In genomic region chr15:77070500-77071337, GRCh38 we compare ENCODE assay signal across 8 cellular contexts. TPM values are rescaled to one million over a fixed set of nuclear protein-coding genes. Genes with fewer than 3 reads are reported as not detected.
A peak's percentile ranks its signal among the peaks of the same experiment; 100 is the strongest.
DNase-seq lines count a peak whose midpoint lies in the region; ATAC-seq and TF ChIP-seq lines count a peak whose summit lies in the region.

Gene TSPAN3 (minus strand): TSS chr15:77071109. CDS start chr15:77070954, 155 bp downstream.

- H3K36me3 Mint-ChIP-seq in CD14-positive monocyte: no peaks in the 10 kb centered on the region

- peaks cover 0 to 3% (median 0%) of the 10 kb centered on the region in 7 donors for H3K9me3 Mint-ChIP-seq in CD14-positive monocyte

- H3K27ac Mint-ChIP-seq in CD14-positive monocyte: peak within 1 kb of the TSS; percentile 46 to 84 (median 66)

- TF ChIP-seq CTCF in CD14-positive monocyte (IDR thresholded peaks at IDR 0.05): no peak

- H3K4me3 Mint-ChIP-seq in CD14-positive monocyte: peak within 1 kb of the TSS; percentile 82 to 89

- peaks cover 0 to 4% (median 2%) of the 10 kb centered on the region in 3 donors for H3K27me3 Mint-ChIP-seq in CD14-positive monocyte (ENCODE audit: low read depth in 3 of 3)

- peak; percentile 94 for ATAC-seq in GM19397 (IDR thresholded peaks at IDR 0.05; ENCODE audit: unreplicated experiment)
- peak; percentile 84 for ATAC-seq in HG03565 (IDR thresholded peaks at IDR 0.05; ENCODE audit: unreplicated experiment)
- peak; percentile 96 for ATAC-seq in left lobe of liver

- peak; percentile 87 for DNase-seq in CD14-positive monocyte (ENCODE audit: low spot score)
- peak; percentile 68 for DNase-seq in NCI-H748 treated with DMSO at 0.1 percent for 48 hours (lab: John Stamatoyannopoulos, UW)
- peak; percentile 78 to 87 for DNase-seq in activated CD4-positive, alpha-beta T cell treated with anti-CD3 and anti-CD28 coated beads, Interleukin-2, amount 50 U/mL, for 24 hours (ENCODE audit: low read depth in 1 of 2, low spot score in 1 of 2)
- peak; percentile 85 for DNase-seq in dedifferentiated amniotic fluid mesenchymal stem cell (ENCODE audit: extremely low spot score)
- peak; percentile 94 for DNase-seq in left lobe of liver (ENCODE audit: low spot score)
- DNase-seq in stimulated activated CD4-positive, alpha-beta T cell treated with anti-CD3 and anti-CD28 coated beads, Interleukin-2, amount 100 ng/mL, for 24 hours: peak; percentile 92 to 95

- H3K4me1 Mint-ChIP-seq in CD14-positive monocyte: peaks cover 36% of the 10 kb centered on the region

- intact Hi-C loops in CD14-positive monocyte (cut with micrococcal nuclease): loop anchor here in 1 of 2 donors (10.0 kb wide), 1 partner anchor 114 kb away; no protein-coding TSS in a partner anchor

RNA-seq across cellular contexts. Expression of gene TSPAN3, which starts in this region (rescaled TPM):
- polyA plus RNA-seq in CD14-positive monocyte: 10 to 100 TPM; 53.2 to 68.0 TPM
- 75.2 TPM for total RNA-seq in left lobe of liver

Comparison
In these comparisons a context has a peak if more than half of its experiments do, and no peak if none do; other contexts are left out.
1. Peak in every context shown above with its lines: DNase-seq and ATAC-seq.